In genomic region chr13:24216176-24216575, GRCh38 we compare ENCODE assay signal across 18 cellular contexts. TPM values are rescaled to one million over a fixed set of nuclear protein-coding genes. Genes with fewer than 3 reads are reported as not detected.
DNase-seq lines count a peak whose midpoint lies in the region; TF ChIP-seq lines count a peak whose summit lies in the region.
"Had no signal": no experiment of that assay in that cellular context is flagged by ENCODE, and none has a peak within 500 bp of the region (broad histone marks: within the 10 kb centered on the region; RNA-seq: fewer than 3 reads in every experiment).

No MANE protein-coding gene starts in this region.

- no peaks in the 10 kb centered on the region for H3K9me3 Mint-ChIP-seq in progenitor cell of endocrine pancreas (ENCODE audit: low read depth)
- H3K9me3 Mint-ChIP-seq: activated CD8-positive, alpha-beta T cell treated with anti-CD3 and anti-CD28 coated beads for 36 hours; activated naive CD8-positive, alpha-beta T cell treated with anti-CD3 and anti-CD28 coated beads, Interleukin-2, amount 10 ng/mL, durations not matched to agents 7 days and 5 days; activated T-helper 1 cell treated with anti-CD3 and anti-CD28 coated beads, Interleukin-12 subunit alpha, Interleukin-12 subunit beta, Interleukin-2, Interleukin-4 antibody, amounts not matched to agents 30 ng/mL and 10 ng/mL and 1 ng/mL, durations not matched to agents 14 hours and 24 hours and 36 hours; stimulated activated memory B cell treated with anti-CD40 and anti-IgM and Interleukin-4, amounts not matched to agents 10 μg/mL and 1 μg/mL and 100 μg/mL, for 72 hours; T-cell had no signal

- H3K9me3 ChIP-seq in OCI-LY3 (ENCODE audit: insufficient read depth, low read length) = no peaks in the 10 kb centered on the region
- H3K9me3 ChIP-seq: Caco-2 had no signal

- no peaks in the 10 kb centered on the region for H3K27me3 ChIP-seq in OCI-LY3 (ENCODE audit: low read depth, low read length)
- no peaks in the 10 kb centered on the region for H3K27me3 ChIP-seq in rectal smooth muscle tissue (ENCODE audit: control insufficient read depth, insufficient read depth, low read length)

- H3K4me1 ChIP-seq in OCI-LY3 (ENCODE audit: low read length) (peaks cover 49% of the 10 kb centered on the region), rectal smooth muscle tissue (ENCODE audit: control insufficient read depth, insufficient read depth, low read length) (peaks cover 17% of the 10 kb centered on the region)

- H3K36me3 Mint-ChIP-seq in progenitor cell of endocrine pancreas (ENCODE audit: insufficient read depth) = no peaks in the 10 kb centered on the region
- H3K36me3 Mint-ChIP-seq: activated naive CD8-positive, alpha-beta T cell treated with anti-CD3 and anti-CD28 coated beads, Interleukin-2, amount 10 ng/mL, durations not matched to agents 7 days and 5 days; stimulated activated memory B cell treated with anti-CD40 and anti-IgM and Interleukin-4, amounts not matched to agents 10 μg/mL and 1 μg/mL and 100 μg/mL, for 72 hours; T-cell had no signal

- no peak overlapping the region for H3K4me3 ChIP-seq in OCI-LY3 (ENCODE audit: low read length)
- H3K4me3 ChIP-seq in epithelial cell of esophagus (ENCODE audit: low read length) = no peak overlapping the region
- no peak overlapping the region for H3K4me3 ChIP-seq in rectal smooth muscle tissue (ENCODE audit: low read length)

- H3K36me3 ChIP-seq in OCI-LY3 (replicated peaks; ENCODE audit: low read depth, low read length) (no peaks in the 10 kb centered on the region), rectal smooth muscle tissue (ENCODE audit: control insufficient read depth, insufficient read depth, low read length) (no peaks in the 10 kb centered on the region)

- H3K27ac Mint-ChIP-seq in progenitor cell of endocrine pancreas = no peak overlapping the region
- H3K27ac Mint-ChIP-seq: activated CD8-positive, alpha-beta T cell treated with anti-CD3 and anti-CD28 coated beads for 36 hours; activated naive CD8-positive, alpha-beta T cell treated with anti-CD3 and anti-CD28 coated beads, Interleukin-2, amount 10 ng/mL, durations not matched to agents 7 days and 5 days; stimulated activated memory B cell treated with anti-CD40 and anti-IgM and Interleukin-4, amounts not matched to agents 10 μg/mL and 1 μg/mL and 100 μg/mL, for 72 hours had no signal

- H3K27me3 Mint-ChIP-seq in progenitor cell of endocrine pancreas = no peaks in the 10 kb centered on the region
- H3K27me3 Mint-ChIP-seq: activated CD8-positive, alpha-beta T cell treated with anti-CD3 and anti-CD28 coated beads for 36 hours; activated naive CD8-positive, alpha-beta T cell treated with anti-CD3 and anti-CD28 coated beads, Interleukin-2, amount 10 ng/mL, durations not matched to agents 7 days and 5 days; T-cell had no signal

- H3K4me1 Mint-ChIP-seq in progenitor cell of endocrine pancreas (ENCODE audit: low read depth) = peaks cover 34% of the 10 kb centered on the region

- peak; percentile 54 for DNase-seq in epithelial cell of esophagus (ENCODE audit: low read depth)
- DNase-seq in RKO (ENCODE audit: low spot score) = no peak
- no peak for DNase-seq in progenitor cell of endocrine pancreas (ENCODE audit: low spot score, unreplicated experiment)
- DNase-seq in G401 (ENCODE audit: low spot score) = no peak
- DNase-seq in NCI-H2171 (lab: John Stamatoyannopoulos, UW) = no peak
- DNase-seq: activated CD8-positive, alpha-beta T cell treated with anti-CD3 and anti-CD28 coated beads for 36 hours; activated naive CD8-positive, alpha-beta T cell treated with anti-CD3 and anti-CD28 coated beads, Interleukin-2, amount 10 ng/mL, durations not matched to agents 7 days and 5 days; Caco-2; NCI-H1436 treated with DMSO at 0.1 percent for 48 hours; NCI-H345; NK-92 treated with Interleukin-12 subunit alpha and Interleukin-12 subunit beta, amount 100 ng/mL, for 24 hours; stimulated activated CD4-positive, alpha-beta T cell treated with anti-CD3 and anti-CD28 coated beads, Interleukin-12 subunit alpha, Interleukin-12 subunit beta, amount 100 ng/mL, for 4 hours; T-cell had no signal

- no peak overlapping the region for H3K4me3 Mint-ChIP-seq in progenitor cell of endocrine pancreas (ENCODE audit: low read depth)
- H3K4me3 Mint-ChIP-seq: activated CD8-positive, alpha-beta T cell treated with anti-CD3 and anti-CD28 coated beads for 36 hours; activated naive CD8-positive, alpha-beta T cell treated with anti-CD3 and anti-CD28 coated beads, Interleukin-2, amount 10 ng/mL, durations not matched to agents 7 days and 5 days; activated T-helper 1 cell treated with anti-CD3 and anti-CD28 coated beads, Interleukin-12 subunit alpha, Interleukin-12 subunit beta, Interleukin-2, Interleukin-4 antibody, amounts not matched to agents 30 ng/mL and 10 ng/mL and 1 ng/mL, durations not matched to agents 14 hours and 24 hours and 36 hours; stimulated activated memory B cell treated with anti-CD40 and anti-IgM and Interleukin-4, amounts not matched to agents 10 μg/mL and 1 μg/mL and 100 μg/mL, for 72 hours; T-cell had no signal

- H3K79me2 ChIP-seq in OCI-LY3 (ENCODE audit: low read length) = peaks cover 4% of the 10 kb centered on the region; the same call in 1 of the 2 replicates

- no peak overlapping the region for H3K9ac ChIP-seq in OCI-LY3 (ENCODE audit: low read length)
- H3K9ac ChIP-seq in rectal smooth muscle tissue (ENCODE audit: low read length) = no peak overlapping the region

- peak overlapping the region; percentile 86; the same call in 1 of the 2 replicates for H3K4me2 ChIP-seq in OCI-LY3 (ENCODE audit: low read length)

- in situ Hi-C loops in G401 (cut with HindIII; ENCODE audit: low sequenced_read_pairs) = no loop called here

- 0 out of 2 replicates have a peak, but pooled peaks cover 5% of the 10 kb centered on the region for H4K20me1 ChIP-seq in OCI-LY3 (ENCODE audit: insufficient read depth, low read length)

- H2AFZ ChIP-seq in OCI-LY3 (ENCODE audit: low read depth, low read length) = no peak overlapping the region

- TF ChIP-seq CTCF in 22Rv1 (IDR thresholded peaks at IDR 0.05) = no peak
- no peak for TF ChIP-seq CTCF in OCI-LY3 (IDR thresholded peaks at IDR 0.05; ENCODE audit: low read depth, low read length)
- TF ChIP-seq CTCF in epithelial cell of esophagus (IDR thresholded peaks at IDR 0.05; ENCODE audit: insufficient read depth, low read depth, low read length, missing control alignments) = no peak
- TF ChIP-seq CTCF in progenitor cell of endocrine pancreas (IDR thresholded peaks at IDR 0.05; ENCODE audit: unreplicated experiment) = no peak

- peak overlapping the region; percentile 74 for H3K27ac ChIP-seq in 22Rv1
- H3K27ac ChIP-seq in OCI-LY3 (ENCODE audit: low read length) = no peak overlapping the region
- H3K27ac ChIP-seq in rectal smooth muscle tissue (ENCODE audit: low read depth, low read length) = peak overlapping the region; percentile 16

RNA-seq across cellular contexts. Expression of gene SPATA13, which starts 55.7 kb away (rescaled TPM):
- total RNA-seq in progenitor cell of endocrine pancreas = 32.5 and 35.8 TPM in 2 replicates
- 0.68 and 0.88 TPM in 2 replicates for total RNA-seq in G401 (2014; rRNA removed; shearing (Covaris generic))

Comparison
In these comparisons a context has a peak if more than half of its experiments do, and no peak if none do; other contexts are left out.
1. RNA of gene SPATA13, which starts 55.7 kb away (total RNA-seq): 32.5 to 35.8 TPM in progenitor cell of endocrine pancreas; 0.68 to 0.88 TPM in G401; every median in the first group is over 10 times any median in the second.